Comparison of ENCODE assay signal across 1 cellular context in genomic region chr10:23199768-23200511, GRCh38.
TF ChIP-seq lines count a peak whose summit lies in the region.

No MANE protein-coding gene starts in this region.

TF ChIP-seq in WTC11, 78 proteins besides CTCF, POLR2A, EP300 and RAD21 (continued from another document):
- no peak for TF ChIP-seq PRDM15 (CRISPR knock-in tag; IDR thresholded peaks at IDR 0.05)
- TF ChIP-seq SMAD4 (CRISPR knock-in tag; IDR thresholded peaks at IDR 0.05): no peak
- TF ChIP-seq ZNF219 (CRISPR knock-in tag; IDR thresholded peaks at IDR 0.05; ENCODE audit: borderline replicate concordance): no peak
- TF ChIP-seq CDX4 (CRISPR knock-in tag; IDR thresholded peaks at IDR 0.05; ENCODE audit: borderline replicate concordance): no peak
- TF ChIP-seq SOX15 (CRISPR knock-in tag; IDR thresholded peaks at IDR 0.05): no peak
- no peak for TF ChIP-seq ZBTB43 (CRISPR knock-in tag; IDR thresholded peaks at IDR 0.05)
- no peak for TF ChIP-seq ERG (CRISPR knock-in tag; IDR thresholded peaks at IDR 0.05)
- no peak for TF ChIP-seq ESRRA (CRISPR knock-in tag; IDR thresholded peaks at IDR 0.05; ENCODE audit: borderline replicate concordance)
- TF ChIP-seq ZNF138 (CRISPR knock-in tag; conservative IDR thresholded peaks at IDR 0.05): no peak
- TF ChIP-seq SP1 (CRISPR knock-in tag; conservative IDR thresholded peaks at IDR 0.05): no peak
